In genomic region chr6:148313483-148313882, GRCh38 we compare ENCODE assay signal across 14 cellular contexts. TPM values are rescaled to one million over a fixed set of nuclear protein-coding genes. Genes with fewer than 3 reads are reported as not detected.
"Had no signal": no experiment of that assay in that cellular context is flagged by ENCODE, and none has a peak within 500 bp of the region (broad histone marks: within the 10 kb centered on the region; RNA-seq: fewer than 3 reads in every experiment).

No MANE protein-coding gene starts in this region.

- ATAC-seq: activated T-helper 17 cell treated with anti-CD3 and anti-CD28 coated beads, Interleukin-2, amount 50 U/mL, for 72 hours; gastrocnemius medialis; naive thymus-derived CD4-positive, alpha-beta T cell; stimulated activated effector memory CD8-positive, alpha-beta T cell treated with anti-CD3 and anti-CD28 coated beads, Interleukin-12 subunit alpha, Interleukin-12 subunit beta, amount 100 ng/mL, for 72 hours; T-helper 17 cell had no signal

- H3K4me3 ChIP-seq: cardiac muscle cell, coronary artery, gastrocnemius medialis, right atrium auricular region, smooth muscle cell, transverse colon had no signal

- H3K36me3 Mint-ChIP-seq: naive thymus-derived CD4-positive, alpha-beta T cell; stimulated activated effector memory CD8-positive, alpha-beta T cell treated with anti-CD3 and anti-CD28 coated beads, Interleukin-12 subunit alpha, Interleukin-12 subunit beta, amount 100 ng/mL, for 72 hours had no signal

- H3K4me1 ChIP-seq: gastrocnemius medialis had no signal

- H3K4me2 ChIP-seq: smooth muscle cell had no signal

- H3K27me3 Mint-ChIP-seq: activated T-helper 17 cell treated with anti-CD3 and anti-CD28 coated beads, Interleukin-2, amount 50 U/mL, for 72 hours; T-helper 17 cell had no signal

- H3K27ac Mint-ChIP-seq: activated naive CD4-positive, alpha-beta T cell treated with anti-CD3 and anti-CD28 coated beads for 36 hours; activated T-helper 17 cell treated with anti-CD3 and anti-CD28 coated beads, Interleukin-2, amount 50 U/mL, for 72 hours; naive thymus-derived CD4-positive, alpha-beta T cell; stimulated activated effector memory CD8-positive, alpha-beta T cell treated with anti-CD3 and anti-CD28 coated beads, Interleukin-12 subunit alpha, Interleukin-12 subunit beta, amount 100 ng/mL, for 72 hours had no signal

- DNase-seq: activated CD4-positive, alpha-beta T cell treated with anti-CD3 and anti-CD28 coated beads, Interleukin-2, amount 50 U/mL, for 1 hour; activated naive CD4-positive, alpha-beta T cell treated with anti-CD3 and anti-CD28 coated beads for 36 hours; activated T-cell treated with anti-CD3 and anti-CD28 coated beads for 4 hours; effector CD8-positive, alpha-beta T cell; gastrocnemius medialis; naive thymus-derived CD4-positive, alpha-beta T cell; T-helper 17 cell; transverse colon had no signal

- H3K9me3 Mint-ChIP-seq: activated naive CD4-positive, alpha-beta T cell treated with anti-CD3 and anti-CD28 coated beads for 36 hours; activated T-helper 17 cell treated with anti-CD3 and anti-CD28 coated beads, Interleukin-2, amount 50 U/mL, for 72 hours; naive thymus-derived CD4-positive, alpha-beta T cell; stimulated activated effector memory CD8-positive, alpha-beta T cell treated with anti-CD3 and anti-CD28 coated beads, Interleukin-12 subunit alpha, Interleukin-12 subunit beta, amount 100 ng/mL, for 72 hours had no signal

- H3K36me3 ChIP-seq: cardiac muscle cell, gastrocnemius medialis, right atrium auricular region, transverse colon had no signal

- H3K27me3 ChIP-seq: cardiac muscle cell, gastrocnemius medialis, right atrium auricular region, transverse colon had no signal

- H3K27ac ChIP-seq: cardiac muscle cell, coronary artery, gastrocnemius medialis, right atrium auricular region, transverse colon had no signal

- H3K9me3 ChIP-seq: gastrocnemius medialis, right atrium auricular region, transverse colon had no signal

- H3K4me1 Mint-ChIP-seq: activated T-helper 17 cell treated with anti-CD3 and anti-CD28 coated beads, Interleukin-2, amount 50 U/mL, for 72 hours; naive thymus-derived CD4-positive, alpha-beta T cell; stimulated activated effector memory CD8-positive, alpha-beta T cell treated with anti-CD3 and anti-CD28 coated beads, Interleukin-12 subunit alpha, Interleukin-12 subunit beta, amount 100 ng/mL, for 72 hours; T-helper 17 cell had no signal

- H3K4me3 Mint-ChIP-seq: activated naive CD4-positive, alpha-beta T cell treated with anti-CD3 and anti-CD28 coated beads for 36 hours; activated T-helper 17 cell treated with anti-CD3 and anti-CD28 coated beads, Interleukin-2, amount 50 U/mL, for 72 hours; naive thymus-derived CD4-positive, alpha-beta T cell; stimulated activated effector memory CD8-positive, alpha-beta T cell treated with anti-CD3 and anti-CD28 coated beads, Interleukin-12 subunit alpha, Interleukin-12 subunit beta, amount 100 ng/mL, for 72 hours; T-helper 17 cell had no signal

RNA-seq across cellular contexts. Expression of gene SASH1, which starts 29.2 kb away (rescaled TPM):
- total RNA-seq: activated naive CD4-positive, alpha-beta T cell treated with anti-CD3 and anti-CD28 coated beads for 36 hours had no signal
- polyA plus RNA-seq: naive thymus-derived CD4-positive, alpha-beta T cell had no signal
